ENCODE assay signal across 18 cellular contexts in the genomic region with DNA sequence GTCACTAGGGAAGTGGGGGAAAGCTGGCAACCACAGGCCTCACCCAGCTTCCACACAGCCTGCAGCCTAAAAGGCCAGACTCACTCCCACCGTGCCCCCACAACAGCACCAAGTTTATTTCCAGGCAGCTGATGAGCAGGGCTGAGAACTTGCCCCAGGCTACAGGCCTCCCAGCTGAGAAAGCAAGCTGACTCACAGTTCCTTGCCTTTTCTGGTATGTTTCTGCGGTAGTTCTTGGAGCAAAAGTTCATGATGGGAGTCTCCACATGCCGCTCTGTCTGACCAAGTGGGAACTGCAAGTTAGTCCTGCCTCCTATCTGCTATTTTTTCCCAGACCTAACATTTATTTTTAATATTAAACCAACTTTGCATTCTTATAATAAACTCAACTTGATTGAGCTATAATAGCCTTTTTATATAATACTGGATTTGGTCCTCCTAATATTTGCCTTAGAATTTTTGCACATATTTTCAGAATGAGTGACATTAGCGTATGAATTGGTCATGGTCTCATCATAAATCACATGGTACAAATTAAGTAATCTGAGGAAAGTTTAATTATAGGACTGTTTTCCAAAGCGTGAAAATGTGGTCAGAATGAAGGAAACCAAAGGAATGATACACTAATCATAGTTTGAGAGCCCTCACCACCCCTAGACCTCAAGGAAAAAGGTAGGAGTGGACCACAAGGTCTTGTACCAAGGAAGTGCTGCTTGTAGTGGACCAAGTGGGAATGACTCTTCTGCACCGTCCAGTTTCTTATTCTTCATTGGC. TPM values are rescaled to one million over a fixed set of nuclear protein-coding genes. Genes with fewer than 3 reads are reported as not detected.
DNase-seq lines count a peak whose midpoint lies in the region; ATAC-seq and TF ChIP-seq lines count a peak whose summit lies in the region.
"Had no signal": no experiment of that assay in that cellular context is flagged by ENCODE, and none has a peak within 500 bp of the region (broad histone marks: within the 10 kb centered on the region; RNA-seq: fewer than 3 reads in every experiment).

No MANE protein-coding gene starts in this region.

- H3K27me3 Mint-ChIP-seq in activated T-cell treated with anti-CD3 and anti-CD28 coated beads, Interleukin-2, amount 50 U/mL, for 24 hours, result no peaks in the 10 kb centered on the region
- no peaks in the 10 kb centered on the region for H3K27me3 Mint-ChIP-seq in immature natural killer cell (ENCODE audit: low read depth in 3 of 3)
- H3K27me3 Mint-ChIP-seq: activated CD4-positive, alpha-beta T cell treated with anti-CD3 and anti-CD28 coated beads, Interleukin-2, amount 10 ng/mL, durations not matched to agents 24 days and 14 days; stimulated activated naive CD8-positive, alpha-beta T cell treated with anti-CD3 and anti-CD28 coated beads, Interleukin-15, amount 100 ng/mL, for 72 hours had no signal

- no peak for ATAC-seq in HG02981 (IDR thresholded peaks at IDR 0.05; ENCODE audit: unreplicated experiment)
- ATAC-seq: stimulated activated naive CD8-positive, alpha-beta T cell treated with anti-CD3 and anti-CD28 coated beads, Interleukin-15, amount 100 ng/mL, for 72 hours had no signal

- peaks cover 41% of the 10 kb centered on the region for H3K4me1 Mint-ChIP-seq in activated T-cell treated with anti-CD3 and anti-CD28 coated beads, Interleukin-2, amount 50 U/mL, for 24 hours (ENCODE audit: low read depth)
- H3K4me1 Mint-ChIP-seq in immature natural killer cell, result peaks cover 9 to 19% of the 10 kb centered on the region in 2 donors

- H3K36me3 Mint-ChIP-seq in activated T-cell treated with anti-CD3 and anti-CD28 coated beads, Interleukin-2, amount 50 U/mL, for 24 hours (ENCODE audit: low read depth), result peaks cover 82% of the 10 kb centered on the region
- H3K36me3 Mint-ChIP-seq in immature natural killer cell, result peaks cover 41 to 82% (median 75%) of the 10 kb centered on the region in 3 donors

- H3K9me3 Mint-ChIP-seq in activated T-cell treated with anti-CD3 and anti-CD28 coated beads, Interleukin-2, amount 50 U/mL, for 24 hours, result peaks cover 23% of the 10 kb centered on the region
- H3K9me3 Mint-ChIP-seq in immature natural killer cell, result peaks cover 8 to 17% (median 12%) of the 10 kb centered on the region in 6 donors

- H3K4me3 ChIP-seq in astrocyte of the cerebellum (ENCODE audit: low read depth, low read length) (no peak overlapping the region), fibroblast of villous mesenchyme (ENCODE audit: low read depth, low read length) (no peak overlapping the region)
- H3K4me3 ChIP-seq: cardiac muscle cell had no signal

- no peak overlapping the region for H3K27ac Mint-ChIP-seq in activated T-cell treated with anti-CD3 and anti-CD28 coated beads, Interleukin-2, amount 50 U/mL, for 24 hours
- no peak overlapping the region for H3K27ac Mint-ChIP-seq in immature natural killer cell
- H3K27ac Mint-ChIP-seq: activated CD4-positive, alpha-beta T cell treated with anti-CD3 and anti-CD28 coated beads, Interleukin-2, amount 10 ng/mL, durations not matched to agents 24 days and 14 days; activated naive CD4-positive, alpha-beta T cell treated with anti-CD3 and anti-CD28 coated beads for 36 hours; stimulated activated naive CD8-positive, alpha-beta T cell treated with anti-CD3 and anti-CD28 coated beads, Interleukin-15, amount 100 ng/mL, for 72 hours had no signal

- H3K4me3 Mint-ChIP-seq in activated T-cell treated with anti-CD3 and anti-CD28 coated beads, Interleukin-2, amount 50 U/mL, for 24 hours, result no peak overlapping the region
- no peak overlapping the region for H3K4me3 Mint-ChIP-seq in immature natural killer cell
- H3K4me3 Mint-ChIP-seq: activated CD4-positive, alpha-beta T cell treated with anti-CD3 and anti-CD28 coated beads, Interleukin-2, amount 10 ng/mL, durations not matched to agents 24 days and 14 days; activated naive CD4-positive, alpha-beta T cell treated with anti-CD3 and anti-CD28 coated beads for 36 hours; stimulated activated naive CD8-positive, alpha-beta T cell treated with anti-CD3 and anti-CD28 coated beads, Interleukin-15, amount 100 ng/mL, for 72 hours had no signal

- in situ Hi-C loops in astrocyte of the cerebellum (cut with HindIII; ENCODE audit: low sequenced_read_pairs), result no loop called here

- peak; percentile 2 for DNase-seq in A172 (ENCODE audit: low spot score)
- DNase-seq in HS-5 (ENCODE audit: low read depth), result peak; percentile 54
- peak; percentile 39 for DNase-seq in astrocyte of the cerebellum (ENCODE audit: low read depth)
- DNase-seq in fibroblast of villous mesenchyme (ENCODE audit: low read depth), result peak; percentile 82
- DNase-seq in activated T-cell treated with anti-CD3 and anti-CD28 coated beads, Interleukin-2, amount 50 U/mL, for 24 hours, result no peak
- DNase-seq in stimulated activated CD8-positive, alpha-beta memory T cell treated with anti-CD3 and anti-CD28 coated beads, Interleukin-4, amount 100 ng/mL, for 48 hours, result no peak
- no peak for DNase-seq in immature natural killer cell
- DNase-seq: 8988T; activated CD4-positive, alpha-beta T cell treated with anti-CD3 and anti-CD28 coated beads, Interleukin-2, amount 10 ng/mL, durations not matched to agents 24 days and 14 days; activated naive CD4-positive, alpha-beta T cell treated with anti-CD3 and anti-CD28 coated beads for 36 hours; effector CD8-positive, alpha-beta T cell; NCI-H1436 treated with DMSO at 0.1 percent for 48 hours; NCI-H2227 treated with DMSO at 0.1 percent for 48 hours; stimulated activated CD4-positive, alpha-beta T cell treated with anti-CD3 and anti-CD28 coated beads, Interleukin-15, amount 100 ng/mL, for 24 hours; stimulated activated naive CD8-positive, alpha-beta T cell treated with anti-CD3 and anti-CD28 coated beads, Interleukin-15, amount 100 ng/mL, for 72 hours; T-helper 9 cell had no signal

- TF ChIP-seq CTCF in astrocyte of the cerebellum (IDR thresholded peaks at IDR 0.05; ENCODE audit: low read depth, low read length, missing control alignments) (no peak), fibroblast of villous mesenchyme (IDR thresholded peaks at IDR 0.05; ENCODE audit: insufficient read depth, low read depth, low read length) (no peak)

RNA-seq across cellular contexts. Expression of a gene that starts 30.7 kb away (rescaled TPM):
- total RNA-seq in A172 (2014; rRNA removed; shearing (Covaris generic)), result 17.5 and 19.1 TPM in 2 replicates
- total RNA-seq in fibroblast of villous mesenchyme, result 5.5 and 9.9 TPM in 2 replicates
- polyA plus RNA-seq in immature natural killer cell, result 10 to 100 TPM in 2 of 3 donors, 1 to 10 TPM in 1; 7.9 to 28.6 (median 11.6) TPM

RNA-seq across cellular contexts. Expression of a gene that starts 30.8 kb away (rescaled TPM):
- 11.0 and 11.9 TPM in 2 replicates for total RNA-seq in A172 (2014; rRNA removed; shearing (Covaris generic))
- 10.3 and 16.4 TPM in 2 replicates for total RNA-seq in fibroblast of villous mesenchyme
- 10 to 100 TPM; 10.8 to 18.3 (median 15.3) TPM for polyA plus RNA-seq in immature natural killer cell

Comparison
In these comparisons a context has a peak if more than half of its experiments do, and no peak if none do; other contexts are left out.
1. DNase-seq: peak in A172 (single experiment), HS-5 (single experiment), astrocyte of the cerebellum (single experiment) and fibroblast of villous mesenchyme (single experiment); none in activated T-cell treated with anti-CD3 and anti-CD28 coated beads, Interleukin-2, amount 50 U/mL, for 24 hours (single experiment), stimulated activated CD8-positive, alpha-beta memory T cell treated with anti-CD3 and anti-CD28 coated beads, Interleukin-4, amount 100 ng/mL, for 48 hours (single experiment) and immature natural killer cell (0 of 3).